Comparison of ENCODE assay signal across 3 cellular contexts in the genomic region with DNA sequence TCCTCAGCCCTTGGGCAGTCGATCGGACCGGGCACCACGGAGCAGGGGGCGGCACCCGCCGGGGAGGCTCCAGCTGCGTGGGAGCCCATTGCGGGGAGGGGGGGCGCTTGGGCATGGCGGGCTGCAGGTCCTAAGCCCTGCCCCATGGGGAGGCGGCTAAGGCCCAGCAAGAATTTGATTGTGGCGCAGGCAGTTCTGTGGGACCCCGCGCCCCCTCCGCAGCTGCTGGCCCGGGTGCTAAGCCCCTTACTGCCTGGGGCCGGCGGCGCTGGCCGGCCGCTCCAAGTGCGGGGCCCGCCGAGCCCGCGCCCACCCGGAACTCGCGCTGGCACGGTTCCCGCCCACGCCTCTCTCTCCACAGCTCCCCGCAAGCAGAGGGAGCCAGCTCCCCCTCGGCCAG.
"Had no signal": no experiment of that assay in that cellular context is flagged by ENCODE, and none has a peak within 500 bp of the region (broad histone marks: within the 10 kb centered on the region; RNA-seq: fewer than 3 reads in every experiment).

No MANE protein-coding gene starts in this region.

- DNase-seq: IMR-90, KBM-7, KG1 had no signal
